Comparison of ENCODE assay signal across 17 cellular contexts in the genomic region with DNA sequence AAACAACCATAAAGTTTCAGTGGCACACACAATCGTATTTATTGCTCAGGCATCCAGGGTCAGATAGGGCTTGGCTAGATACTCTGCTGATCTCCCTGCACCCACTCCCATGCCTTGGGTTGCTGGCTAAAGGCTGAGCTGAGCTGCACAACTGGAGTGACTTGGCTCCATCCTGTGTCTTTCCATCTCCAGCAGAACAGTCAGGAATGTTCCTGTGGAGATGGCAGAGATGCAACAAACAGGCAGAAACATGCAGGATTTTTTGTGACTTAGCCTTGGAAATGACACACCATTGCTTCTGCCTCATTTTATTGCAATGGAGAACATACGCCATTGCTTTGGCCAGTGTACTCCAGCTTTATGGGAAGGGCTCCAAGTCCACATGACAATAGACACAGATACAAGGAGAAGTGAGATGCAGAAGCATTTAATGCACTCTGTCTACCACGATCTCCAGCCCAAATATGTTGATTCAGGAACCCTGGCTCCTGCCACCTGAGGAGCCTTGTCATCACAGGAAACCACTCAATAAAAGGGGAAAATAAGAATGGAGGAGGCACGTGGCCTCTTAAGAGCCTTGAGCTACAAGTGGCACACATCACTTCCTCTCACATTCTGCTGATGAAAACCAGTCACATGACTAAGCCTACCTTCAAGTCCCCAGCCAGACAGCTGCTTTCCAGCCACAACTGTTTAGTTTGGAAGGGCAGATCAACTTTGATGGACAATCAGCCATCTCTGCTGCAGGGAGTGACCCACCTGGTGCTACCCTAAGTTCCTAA. TPM values are rescaled to one million over a fixed set of nuclear protein-coding genes. Genes with fewer than 3 reads are reported as not detected.
DNase-seq lines count a peak whose midpoint lies in the region; ATAC-seq, FAIRE-seq and TF ChIP-seq lines count a peak whose summit lies in the region.
"Had no signal": no experiment of that assay in that cellular context is flagged by ENCODE, and none has a peak within 500 bp of the region (broad histone marks: within the 10 kb centered on the region; RNA-seq: fewer than 3 reads in every experiment).

No MANE protein-coding gene starts in this region.

- FAIRE-seq in keratinocyte (lab: Jason Lieb, UNC), result peak; percentile 87
- FAIRE-seq: frontal cortex had no signal

- no peaks in the 10 kb centered on the region for H3K36me3 ChIP-seq in Loucy (ENCODE audit: insufficient read depth, low read length)
- H3K36me3 ChIP-seq in keratinocyte (ENCODE audit: control insufficient read depth in 2 of 2, extremely low read depth in 1 of 2, insufficient read depth in 2 of 2, low read length in 2 of 2), result no peaks in the 10 kb centered on the region

- H3K4me3 ChIP-seq in Loucy (ENCODE audit: low read length, poor library complexity, severe bottlenecking), result no peak overlapping the region
- no peak overlapping the region for H3K4me3 ChIP-seq in keratinocyte (ENCODE audit: control insufficient read depth in 2 of 3, extremely low read depth in 1 of 3, insufficient read depth in 2 of 3, low read depth in 1 of 3, low read length in 3 of 3)

- H3K27ac Mint-ChIP-seq in chondrocyte (ENCODE audit: unreplicated experiment), result no peak overlapping the region
- H3K27ac Mint-ChIP-seq: CD4-positive, CD25-positive, alpha-beta regulatory T cell had no signal

- H3K4me3 Mint-ChIP-seq in chondrocyte (ENCODE audit: unreplicated experiment), result no peak overlapping the region
- H3K4me3 Mint-ChIP-seq: CD4-positive, CD25-positive, alpha-beta regulatory T cell; naive thymus-derived CD8-positive, alpha-beta T cell had no signal

- dilution Hi-C loops in keratinocyte (cut with MboI; ENCODE audit: extremely low pct_ligation_motif_present, low sequenced_read_pairs), result no loop called here

- H3K9me3 Mint-ChIP-seq in chondrocyte (ENCODE audit: low read depth), result no peaks in the 10 kb centered on the region
- H3K9me3 Mint-ChIP-seq: naive thymus-derived CD8-positive, alpha-beta T cell had no signal

- DNase-seq in DMS79 treated with DMSO at 0.1 percent for 48 hours (lab: John Stamatoyannopoulos, UW), result peak; percentile 94
- peak; percentile 55 for DNase-seq in NCI-H748 treated with DMSO at 0.1 percent for 48 hours (lab: John Stamatoyannopoulos, UW)
- DNase-seq in keratinocyte (ENCODE audit: low read depth, low spot score), result peak; percentile 36
- DNase-seq in chondrocyte (ENCODE audit: low spot score), result no peak
- no peak for DNase-seq in stimulated activated naive CD8-positive, alpha-beta T cell treated with anti-CD3 and anti-CD28 coated beads, Interleukin-15, Interleukin-2, amounts not matched to agents 100 U/mL and 50 U/mL, for 24 hours
- DNase-seq: activated T-cell treated with anti-CD3 and anti-CD28 coated beads, Interleukin-2, amount 50 U/mL, for 1 hour; amygdala; islet precursor cell; naive thymus-derived CD8-positive, alpha-beta T cell had no signal

- H3K27me3 ChIP-seq in Loucy (ENCODE audit: insufficient read depth, low read length, poor library complexity, severe bottlenecking) (no peaks in the 10 kb centered on the region), keratinocyte (ENCODE audit: control insufficient read depth, extremely low read depth, insufficient read depth, low read length) (peaks cover under 1% of the 10 kb centered on the region)

- H3K79me2 ChIP-seq in Loucy (ENCODE audit: insufficient read depth, low read length) (no peaks in the 10 kb centered on the region), keratinocyte (ENCODE audit: control insufficient read depth, insufficient read depth, low read length) (no peaks in the 10 kb centered on the region)

- no peaks in the 10 kb centered on the region for H3K9me3 ChIP-seq in Loucy (ENCODE audit: insufficient read depth, low read depth, low read length)
- no peaks in the 10 kb centered on the region for H3K9me3 ChIP-seq in keratinocyte (ENCODE audit: control insufficient read depth, low read depth, low read length)

- ATAC-seq in HG02973 (IDR thresholded peaks at IDR 0.05; ENCODE audit: unreplicated experiment), result no peak
- no peak for ATAC-seq in GM18858 (IDR thresholded peaks at IDR 0.05; ENCODE audit: unreplicated experiment)
- no peak for ATAC-seq in stimulated activated naive CD8-positive, alpha-beta T cell treated with anti-CD3 and anti-CD28 coated beads, Interleukin-15, Interleukin-2, amounts not matched to agents 100 U/mL and 50 U/mL, for 24 hours
- ATAC-seq: Right ventricle myocardium inferior had no signal

- peaks cover 14% of the 10 kb centered on the region for H3K4me1 ChIP-seq in Loucy (ENCODE audit: insufficient read depth, low read length, poor library complexity, severe bottlenecking)
- peaks cover 21% of the 10 kb centered on the region for H3K4me1 ChIP-seq in keratinocyte (ENCODE audit: control insufficient read depth, extremely low read depth, insufficient read depth, low read length)

- no peak for TF ChIP-seq CTCF in Loucy (conservative IDR thresholded peaks at IDR 0.05; ENCODE audit: low read length)
- TF ChIP-seq CTCF in keratinocyte (optimal IDR thresholded peaks at IDR 0.05 in 1 of 3, IDR thresholded peaks at IDR 0.05 in 1 of 3, conservative IDR thresholded peaks at IDR 0.05 in 1 of 3; ENCODE audit: extremely low read depth in 1 of 3, insufficient read depth in 2 of 3, low read length in 3 of 3), result peak in 1 of 3 experiments; percentile 51
- no peak for TF ChIP-seq CTCF in chondrocyte (IDR thresholded peaks at IDR 0.05)

- H3F3A ChIP-seq in Loucy (ENCODE audit: low read depth), result no peaks in the 10 kb centered on the region

- H3K36me3 Mint-ChIP-seq in chondrocyte (ENCODE audit: low read depth), result no peaks in the 10 kb centered on the region
- H3K36me3 Mint-ChIP-seq: CD4-positive, CD25-positive, alpha-beta regulatory T cell; naive thymus-derived CD8-positive, alpha-beta T cell had no signal

- H4K20me1 ChIP-seq in Loucy (ENCODE audit: insufficient read depth, low read length, poor library complexity, severe bottlenecking) (no peaks in the 10 kb centered on the region), keratinocyte (ENCODE audit: control insufficient read depth, extremely low read depth, insufficient read depth, low read length) (no peaks in the 10 kb centered on the region)

- no peak overlapping the region for H3K27ac ChIP-seq in keratinocyte (ENCODE audit: control insufficient read depth, insufficient read depth, low read length)

- no peak overlapping the region for H3K9ac ChIP-seq in Loucy (ENCODE audit: low read depth, low read length, poor library complexity, severe bottlenecking)
- no peak overlapping the region for H3K9ac ChIP-seq in keratinocyte (ENCODE audit: control insufficient read depth, extremely low read depth, insufficient read depth, low read length)

- H2AFZ ChIP-seq in Loucy (ENCODE audit: low read length) (peak overlapping the region; percentile 87), keratinocyte (ENCODE audit: control insufficient read depth, low read length) (no peak overlapping the region)

- H3K4me2 ChIP-seq in Loucy (ENCODE audit: low read depth, low read length, poor library complexity, severe bottlenecking), result peak overlapping the region; percentile 35
- H3K4me2 ChIP-seq in keratinocyte (ENCODE audit: control insufficient read depth, extremely low read depth, insufficient read depth, low read depth, low read length), result peak overlapping the region; percentile 17

- H3K4me1 Mint-ChIP-seq in chondrocyte (ENCODE audit: low read depth), result no peaks in the 10 kb centered on the region

- no peaks in the 10 kb centered on the region for H3K9me2 ChIP-seq in Loucy (replicated peaks; ENCODE audit: low read depth, low read length)

- peaks cover 44% of the 10 kb centered on the region for H3K27me3 Mint-ChIP-seq in chondrocyte (ENCODE audit: low read depth)

- no peaks in the 10 kb centered on the region for H3K9me1 ChIP-seq in keratinocyte (ENCODE audit: control insufficient read depth, extremely low read depth, insufficient read depth, low read length)

RNA-seq across cellular contexts. Expression of a gene that starts 10.1 kb away (rescaled TPM):
- polyA plus RNA-seq in keratinocyte, result not detected in 3 replicates
- polyA plus RNA-seq in keratinocyte (2011; ENCODE audit: low read depth), result not detected
- polyA plus RNA-seq in keratinocyte (2011; cell fraction: cytosol; rRNA removed), result not detected in 2 replicates
- polyA plus RNA-seq in keratinocyte (2011; cell fraction: nucleus; rRNA removed), result not detected in 2 replicates
- polyA plus RNA-seq in keratinocyte (2012; ENCODE audit: low replicate concordance), result not detected in 2 replicates
- polyA minus RNA-seq in keratinocyte, result not detected in 3 replicates
- not detected for polyA minus RNA-seq in keratinocyte (2011; cell fraction: cytosol; rRNA and poly(A)+ RNA removed)
- not detected in 2 replicates for polyA minus RNA-seq in keratinocyte (2011; cell fraction: nucleus; rRNA and poly(A)+ RNA removed)
- not detected in 3 replicates for total RNA-seq in chondrocyte
- total RNA-seq: CD4-positive, CD25-positive, alpha-beta regulatory T cell; dermis microvascular lymphatic vessel endothelial cell; frontal cortex; naive thymus-derived CD8-positive, alpha-beta T cell; Right ventricle myocardium inferior; temporal lobe had no signal
- polyA plus RNA-seq: CD4-positive, CD25-positive, alpha-beta regulatory T cell; naive thymus-derived CD8-positive, alpha-beta T cell had no signal

RNA-seq across cellular contexts. Expression of a gene that starts 21.5 kb away (rescaled TPM):
- not detected in 3 replicates for polyA plus RNA-seq in keratinocyte
- not detected for polyA plus RNA-seq in keratinocyte (2011; ENCODE audit: low read depth)
- not detected in 2 replicates for polyA plus RNA-seq in keratinocyte (2011; cell fraction: cytosol; rRNA removed)
- polyA plus RNA-seq in keratinocyte (2011; cell fraction: nucleus; rRNA removed), result not detected in 2 replicates
- not detected in 2 replicates for polyA plus RNA-seq in keratinocyte (2012; ENCODE audit: low replicate concordance)
- polyA minus RNA-seq in keratinocyte, result not detected in 3 replicates
- not detected for polyA minus RNA-seq in keratinocyte (2011; cell fraction: cytosol; rRNA and poly(A)+ RNA removed)
- polyA minus RNA-seq in keratinocyte (2011; cell fraction: nucleus; rRNA and poly(A)+ RNA removed), result not detected in 2 replicates
- total RNA-seq in chondrocyte, result not detected in 3 replicates
- total RNA-seq: CD4-positive, CD25-positive, alpha-beta regulatory T cell; dermis microvascular lymphatic vessel endothelial cell; frontal cortex; naive thymus-derived CD8-positive, alpha-beta T cell; Right ventricle myocardium inferior; temporal lobe had no signal
- polyA plus RNA-seq: CD4-positive, CD25-positive, alpha-beta regulatory T cell; naive thymus-derived CD8-positive, alpha-beta T cell had no signal

Comparison
In these comparisons a context has a peak if more than half of its experiments do, and no peak if none do; other contexts are left out.
1. DNase-seq: peak in DMS79 treated with DMSO at 0.1 percent for 48 hours (single experiment), NCI-H748 treated with DMSO at 0.1 percent for 48 hours (single experiment) and keratinocyte (single experiment); none in chondrocyte (single experiment) and stimulated activated naive CD8-positive, alpha-beta T cell treated with anti-CD3 and anti-CD28 coated beads, Interleukin-15, Interleukin-2, amounts not matched to agents 100 U/mL and 50 U/mL, for 24 hours (single experiment).